In the genomic region with DNA sequence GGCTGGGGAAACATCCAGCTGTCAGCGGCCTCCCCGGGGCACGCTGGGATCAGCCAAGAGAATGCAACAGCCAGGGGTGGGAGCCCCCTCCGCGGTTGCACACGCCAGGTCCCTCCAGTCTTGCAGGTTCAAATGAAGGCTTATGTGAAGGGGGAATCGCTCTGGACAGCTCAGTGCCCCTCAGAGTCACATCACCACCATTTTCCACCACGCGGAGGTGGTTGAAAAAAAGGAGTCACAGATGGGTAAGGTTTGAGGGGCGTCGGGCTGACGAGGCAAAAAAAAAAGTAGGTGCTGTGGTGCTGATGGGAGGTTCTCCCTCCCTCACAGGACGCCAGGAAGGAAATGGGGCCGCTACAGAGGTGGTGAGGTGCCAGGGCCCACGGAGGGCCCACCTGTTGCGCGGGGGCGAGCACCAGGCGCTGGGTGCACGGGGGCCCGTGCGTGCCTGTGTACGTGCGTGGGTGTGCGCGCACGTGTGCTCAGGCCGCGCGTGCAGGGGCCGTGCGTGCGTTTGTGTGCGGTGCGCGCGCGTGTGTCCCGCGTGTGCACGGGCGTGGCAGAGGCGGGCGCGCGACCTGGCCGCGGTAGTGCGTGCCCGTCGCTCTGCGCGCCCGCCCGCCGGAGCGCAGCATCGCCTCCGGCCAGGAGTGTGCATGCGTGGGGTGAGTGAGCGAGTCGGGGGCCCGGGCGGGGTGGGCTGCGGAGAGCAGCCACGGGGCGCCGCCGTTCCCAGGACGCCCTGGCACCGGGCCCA, we compare ENCODE assay signal across 8 cellular contexts. TPM values are rescaled to one million over a fixed set of nuclear protein-coding genes. Genes with fewer than 3 reads are reported as not detected.
DNase-seq lines count a peak whose midpoint lies in the region; ATAC-seq, FAIRE-seq and TF ChIP-seq lines count a peak whose summit lies in the region.

No MANE protein-coding gene starts in this region.

- TF ChIP-seq CTCF in GM12878 (IDR thresholded peaks at IDR 0.05 in 2 of 3, conservative IDR thresholded peaks at IDR 0.05 in 1 of 3; ENCODE audit: control insufficient read depth in 2 of 3, extremely low read depth in 1 of 3, insufficient read depth in 1 of 3, low read depth in 3 of 3, low read length in 3 of 3) (no peak), mesothelial cell of epicardium (IDR thresholded peaks at IDR 0.05; ENCODE audit: unreplicated experiment) (no peak), uterus (IDR thresholded peaks at IDR 0.05) (no peak)

- BruUV-seq in GM12878 (replicated peaks; lab: Mats Ljungman, UMichigan): no TSS peak

- CTCF ChIA-PET in GM12878 (lab: Yijun Ruan, JAX): interaction anchor here (0.6 kb wide), 1 partner anchor 30 kb away, joined by 3 read pairs; no protein-coding TSS in a partner anchor

- TF ChIP-seq POLR2A in GM12878 (IDR thresholded peaks at IDR 0.05; ENCODE audit: low read depth, low read length): 0 out of 2 replicates have a peak, but pooled peaks have one; percentile 14
- no peak for TF ChIP-seq POLR2A in uterus (IDR thresholded peaks at IDR 0.05)

- peaks cover 13 to 20% of the 10 kb centered on the region in 2 experiments for H3K27me3 ChIP-seq in GM12878 (replicated peaks in 1 of 2; ENCODE audit: control insufficient read depth in 2 of 2, insufficient read depth in 2 of 2, low read length in 1 of 2)
- no peaks in the 10 kb centered on the region for H3K27me3 ChIP-seq in uterus

- H3K27ac ChIP-seq in GM12878 (ENCODE audit: control insufficient read depth, insufficient read depth) (no peak overlapping the region), uterus (peak overlapping the region; percentile 66 to 76)

- peak in 2 of 3 donors; percentile 26 to 35 for DNase-seq in stimulated activated CD4-positive, alpha-beta T cell treated with anti-CD3 and anti-CD28 coated beads, TNF-alpha, amount 100 ng/mL, for 1 hour (ENCODE audit: low read depth in 3 of 3, low spot score in 1 of 3)
- no peak for DNase-seq in stimulated activated CD4-positive, alpha-beta T cell treated with anti-CD3 and anti-CD28 coated beads, Interleukin-12 subunit alpha, Interleukin-12 subunit beta, amount 100 ng/mL, for 4 hours
- DNase-seq in GM12878 (ENCODE audit: low read depth, low spot score) (no peak), mesothelial cell of epicardium (ENCODE audit: low spot score in 2 of 2, unreplicated experiment in 2 of 2) (no peak), uterus (no peak), SHP77 (lab: John Stamatoyannopoulos, UW) (no peak), kidney glomerular epithelial cell (lab: John Stamatoyannopoulos, UW) (no peak)

- no peaks in the 10 kb centered on the region for H3K36me3 Mint-ChIP-seq in mesothelial cell of epicardium

- peak overlapping the region; percentile 98 for H3K27ac Mint-ChIP-seq in mesothelial cell of epicardium

- no peaks in the 10 kb centered on the region for H3K9me3 ChIP-seq in GM12878 (replicated peaks; ENCODE audit: control insufficient read depth, insufficient read depth, low read length)
- no peaks in the 10 kb centered on the region for H3K9me3 ChIP-seq in uterus

- POLR2A ChIA-PET in GM12878 (lab: Charles Lee): no interaction called here

- H3K27me3 Mint-ChIP-seq in mesothelial cell of epicardium (ENCODE audit: low read depth): peaks cover 35% of the 10 kb centered on the region

- ATAC-seq in GM12878: no peak
- ATAC-seq in GM21447 (IDR thresholded peaks at IDR 0.05; ENCODE audit: unreplicated experiment): no peak

- no peaks in the 10 kb centered on the region for H3K9me3 Mint-ChIP-seq in mesothelial cell of epicardium

- H3K4me1 ChIP-seq in GM12878 (ENCODE audit: control insufficient read depth, insufficient read depth, low read length): peaks cover 14% of the 10 kb centered on the region
- peaks cover 0 to 28% of the 10 kb centered on the region in 2 donors for H3K4me1 ChIP-seq in uterus

- H3K4me3 ChIP-seq in GM12878 (no peak overlapping the region), uterus (peak overlapping the region in 1 of 2 donors; percentile 43)

- peak overlapping the region; percentile 63 for H3K4me2 ChIP-seq in GM12878 (ENCODE audit: control insufficient read depth, insufficient read depth)

- intact Hi-C loops in GM12878 (cut with micrococcal nuclease; ENCODE audit: unreplicated experiment): no loop called here
- intact Hi-C loops in uterus (cut with DNase I; ENCODE audit: low total_unique reads): no loop called here

- no peak for TF ChIP-seq EP300 in GM12878 (IDR thresholded peaks at IDR 0.05; ENCODE audit: borderline replicate concordance in 1 of 2, control insufficient read depth in 1 of 2, low read depth in 2 of 2, low read length in 2 of 2)

- in situ Hi-C loops in GM12878 (cut with MboI): no loop called here

- H4K20me1 ChIP-seq in GM12878 (ENCODE audit: control insufficient read depth, insufficient read depth): no peaks in the 10 kb centered on the region; the same call in 1 of the 2 replicates

- FAIRE-seq in GM12878 (lab: Jason Lieb, UNC): no peak

- H3K4me3 Mint-ChIP-seq in mesothelial cell of epicardium: peak overlapping the region; percentile 80

- H2AFZ ChIP-seq in GM12878 (ENCODE audit: control insufficient read depth, low read depth, low read length): no peak overlapping the region

- no peaks in the 10 kb centered on the region for H3K79me2 ChIP-seq in GM12878 (ENCODE audit: control insufficient read depth, insufficient read depth, low read length)

- TF ChIP-seq RAD21 in GM12878 (IDR thresholded peaks at IDR 0.05; ENCODE audit: insufficient read depth, low read depth, low read length): no peak

- peaks cover 45% of the 10 kb centered on the region for H3K4me1 Mint-ChIP-seq in mesothelial cell of epicardium

- H3K9ac ChIP-seq in GM12878 (ENCODE audit: control insufficient read depth, insufficient read depth, low read length): no peak overlapping the region

- RAD21 ChIA-PET in GM12878 (lab: Charles Lee; ENCODE audit: unreplicated experiment): no interaction called here

- SMC1A ChIA-PET in GM12878 (lab: Charles Lee; ENCODE audit: uncharacterized antibody, unreplicated experiment): no interaction called here

- no peaks in the 10 kb centered on the region for H3K36me3 ChIP-seq in GM12878 (ENCODE audit: control insufficient read depth in 2 of 2, insufficient read depth in 2 of 2, low read length in 1 of 2)
- H3K36me3 ChIP-seq in uterus: no peaks in the 10 kb centered on the region

- 14% methylated on average over 48 of the region's 71 CpGs for WGBS in GM12878 (ENCODE audit: insufficient coverage, insufficient replicate concordance, low lambda C conversion rate, missing lambda C conversion rate)

TF ChIP-seq in GM12878, 131 proteins besides CTCF, POLR2A, EP300 and RAD21 (continues in another document):
- TF ChIP-seq LARP7 (IDR thresholded peaks at IDR 0.05): no peak
- TF ChIP-seq IRF3 (IDR thresholded peaks at IDR 0.05): no peak
- no peak for TF ChIP-seq HDAC2 (IDR thresholded peaks at IDR 0.05)
- TF ChIP-seq ZZZ3 (IDR thresholded peaks at IDR 0.05; ENCODE audit: control insufficient read depth, insufficient read length, low read depth): no peak
- no peak for TF ChIP-seq CBX3 (IDR thresholded peaks at IDR 0.05; ENCODE audit: borderline replicate concordance, low read depth)
- TF ChIP-seq IKZF2 (IDR thresholded peaks at IDR 0.05): no peak
- no peak for TF ChIP-seq CEBPB (IDR thresholded peaks at IDR 0.05; ENCODE audit: borderline replicate concordance in 1 of 2, low read depth in 2 of 2, low read length in 2 of 2)
- no peak for TF ChIP-seq EZH2 (IDR thresholded peaks at IDR 0.05; ENCODE audit: borderline replicate concordance, control insufficient read depth, low read depth, low read length)
- no peak for TF ChIP-seq ZNF622 (IDR thresholded peaks at IDR 0.05)
- no peak for TF ChIP-seq GABPA (IDR thresholded peaks at IDR 0.05; ENCODE audit: low read depth)
- no peak for TF ChIP-seq ZBED1 (IDR thresholded peaks at IDR 0.05; ENCODE audit: borderline replicate concordance)
- TF ChIP-seq EED (IDR thresholded peaks at IDR 0.05; ENCODE audit: low read depth): no peak
- TF ChIP-seq BCL11A (IDR thresholded peaks at IDR 0.05; ENCODE audit: low read depth, low read length): no peak
- no peak for TF ChIP-seq CHD4 (IDR thresholded peaks at IDR 0.05)
- TF ChIP-seq, protein P1, sequence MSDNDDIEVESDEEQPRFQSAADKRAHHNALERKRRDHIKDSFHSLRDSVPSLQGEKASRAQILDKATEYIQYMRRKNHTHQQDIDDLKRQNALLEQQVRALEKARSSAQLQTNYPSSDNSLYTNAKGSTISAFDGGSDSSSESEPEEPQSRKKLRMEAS (IDR thresholded peaks at IDR 0.05; ENCODE audit: low read depth, low read length): no peak
- no peak for TF ChIP-seq PAX8 (IDR thresholded peaks at IDR 0.05)
- no peak for TF ChIP-seq KAT2A (conservative IDR thresholded peaks at IDR 0.05; ENCODE audit: control insufficient read depth, low read depth, low read length)

RNA-seq across cellular contexts. Expression of gene PDGFB, which starts 3.0 kb away (rescaled TPM):
- total RNA-seq in GM12878 (2013; cell fraction: nucleolus; rRNA removed): not detected in 2 replicates
- total RNA-seq in GM12878 (2014; rRNA removed) (0.56 and 1.0 TPM in 2 replicates), GM12878 (2014; rRNA removed; fragmentation: Illumina TruSeq; extraction: Trizol) (0.46 and 0.58 TPM in 2 replicates), GM12878 (2021) (0.98 and 1.1 TPM in 2 replicates), mesothelial cell of epicardium (14.2 to 15.2 TPM (median 14.7 TPM) in 3 replicates), uterus (10 to 100 TPM in 1 of 4 donors, 1 to 10 TPM in 3; 2.0 to 24.8 (median 5.6) TPM)
- polyA plus RNA-seq in GM12878 (2011; ENCODE audit: low read depth): 0.25 TPM
- polyA plus RNA-seq in GM12878 (2011; rRNA removed) (not detected in 2 replicates), GM12878 (2014; fragmentation: Illumina TruSeq; extraction: Trizol) (0.29 and 0.57 TPM in 2 replicates), GM12878 (2014; fragmentation: Nextera tagmentation; extraction: Ambion mirVana) (under 1 TPM; 0.13 to 0.19 TPM), GM12878 (2014; rRNA removed) (0.76 and 0.91 TPM in 2 replicates), GM12878 (2016; fragmentation: Nextera tagmentation; extraction: Ambion mirVana) (under 1 TPM; 0.23 to 0.24 TPM)
- 0.07 TPM in 1 of 2 replicates, not detected in the other for polyA plus RNA-seq in GM12878 (2011; cell fraction: cytosol; rRNA removed)
- 0.09 and 0.19 TPM in 2 replicates for polyA plus RNA-seq in GM12878 (2011; cell fraction: nucleus; rRNA removed)
- polyA plus RNA-seq in GM12878 (2012): 0.39 and 1.6 TPM in 2 replicates
- polyA minus RNA-seq in GM12878 (2011; rRNA and poly(A)+ RNA removed): not detected in 2 replicates
- polyA minus RNA-seq in GM12878 (2011; cell fraction: cytosol; rRNA and poly(A)+ RNA removed): not detected in 2 replicates
- not detected in 2 replicates for polyA minus RNA-seq in GM12878 (2011; cell fraction: nucleus; rRNA and poly(A)+ RNA removed)

Comparison
In these comparisons a context has a peak if more than half of its experiments do, and no peak if none do; other contexts are left out.
1. DNase-seq: peak in stimulated activated CD4-positive, alpha-beta T cell treated with anti-CD3 and anti-CD28 coated beads, TNF-alpha, amount 100 ng/mL, for 1 hour (2 of 3); none in stimulated activated CD4-positive, alpha-beta T cell treated with anti-CD3 and anti-CD28 coated beads, Interleukin-12 subunit alpha, Interleukin-12 subunit beta, amount 100 ng/mL, for 4 hours (single experiment), GM12878 (single experiment), mesothelial cell of epicardium (0 of 2), uterus (0 of 2), SHP77 (0 of 2) and kidney glomerular epithelial cell (single experiment).